In genomic region chr10:26697922-26698608, GRCh38 we compare ENCODE assay signal across 8 cellular contexts. TPM values are rescaled to one million over a fixed set of nuclear protein-coding genes. Genes with fewer than 3 reads are reported as not detected.
DNase-seq lines count a peak whose midpoint lies in the region; ATAC-seq and TF ChIP-seq lines count a peak whose summit lies in the region.

No MANE protein-coding gene starts in this region.

- in situ Hi-C loops in IMR-90 (cut with MboI; ENCODE audit: low sequenced_read_pairs) = no loop called here
- in situ Hi-C loops in T47D (cut with HindIII; ENCODE audit: low pct_unique_long_range_greater_than_20kb, low sequenced_read_pairs) = no loop called here

- peak overlapping the region; percentile 41; the same call in 1 of the 2 replicates for H3K4ac ChIP-seq in IMR-90 (ENCODE audit: low read depth, low read length)
- H3K4ac ChIP-seq in mesendoderm (ENCODE audit: low read depth, low read length) = no peak overlapping the region

- peaks cover 11% of the 10 kb centered on the region for H3K9me3 Mint-ChIP-seq in Caco-2 (ENCODE audit: unreplicated experiment)

- WGBS in IMR-90 (ENCODE audit: extremely low coverage in 2 of 2, insufficient read length in 1 of 2), 2 experiments = 2% methylated on average over 21 of the region's 42 CpGs; no CpG with 5 or more reads in 1 of the 2 experiments
- WGBS in mesendoderm (ENCODE audit: extremely low coverage, insufficient coverage, low lambda C conversion rate) = no CpG with 5 or more reads among the region's 42 CpGs
- 2 to 3% methylated on average over 40 to 42 of the region's 42 CpGs for WGBS in aorta, 2 donors

- no peaks in the 10 kb centered on the region for H3K27me3 Mint-ChIP-seq in Caco-2 (ENCODE audit: insufficient read depth, unreplicated experiment)

- TSS peak; percentile 35 for BruUV-seq in Caco-2 (replicated peaks; lab: Mats Ljungman, UMichigan)
- no TSS peak for BruUV-seq in IMR-90 (replicated peaks; lab: Mats Ljungman, UMichigan)

- H3K4me1 ChIP-seq in Caco-2 (peaks cover 17% of the 10 kb centered on the region), IMR-90 (ENCODE audit: control insufficient read depth, insufficient read depth, low read length) (0 out of 2 replicates have a peak, but pooled peaks cover 3% of the 10 kb centered on the region), mesendoderm (ENCODE audit: control insufficient read depth, low read depth, low read length) (no peaks in the 10 kb centered on the region), aorta (ENCODE audit: control insufficient read depth in 1 of 2, insufficient read depth in 2 of 2, low read length in 2 of 2) (peaks cover 0 to 2% of the 10 kb centered on the region in 2 donors)

- peak overlapping the region; percentile 27 for H3K14ac ChIP-seq in IMR-90 (replicated peaks; ENCODE audit: low read depth, low read length)

- H3K23ac ChIP-seq in IMR-90 (ENCODE audit: low read depth, low read length) = peak overlapping the region; percentile 67; the same call in 1 of the 2 replicates
- no peak overlapping the region for H3K23ac ChIP-seq in mesendoderm (ENCODE audit: low read length)

- peak overlapping the region; percentile 26 to 67; a peak in 2 of 4 replicates for H4K8ac ChIP-seq in IMR-90 (ENCODE audit: low read depth in 2 of 2, low read length in 2 of 2)
- no peak overlapping the region for H4K8ac ChIP-seq in mesendoderm (ENCODE audit: low read depth, low read length)

- no peak overlapping the region for H2BK15ac ChIP-seq in IMR-90 (ENCODE audit: low read depth, low read length)
- H2BK15ac ChIP-seq in mesendoderm (replicated peaks; ENCODE audit: low read depth) = no peak overlapping the region

- peak; percentile 9 for ATAC-seq in IMR-90 (ENCODE audit: low read depth)
- ATAC-seq in aorta (ENCODE audit: low FRiP score) = no peak
- ATAC-seq in GM18861 (IDR thresholded peaks at IDR 0.05; ENCODE audit: unreplicated experiment) = no peak

- no peak overlapping the region for H4K91ac ChIP-seq in IMR-90 (ENCODE audit: insufficient read depth, low read depth, low read length)

- intact Hi-C loops in Caco-2 (cut with micrococcal nuclease; ENCODE audit: unreplicated experiment) = loop anchor here (1.0 to 10.0 kb wide), 3 partner anchors 17 to 363 kb away; no protein-coding TSS in a partner anchor
- intact Hi-C loops in IMR-90 (cut with micrococcal nuclease) = no loop called here
- intact Hi-C loops in aorta (cut with DNase I) = no loop called here

- H3K79me1 ChIP-seq in IMR-90 (ENCODE audit: low read depth in 1 of 2, low read length in 2 of 2) (peaks cover 14 to 29% of the 10 kb centered on the region in 2 experiments), mesendoderm (ENCODE audit: low read length) (peaks cover 8% of the 10 kb centered on the region)

- dilution Hi-C loops in IMR-90 (cut with HindIII; ENCODE audit: low sequenced_read_pairs, unreplicated experiment) = no loop called here

- H3K27me3 ChIP-seq in Caco-2 (replicated peaks; ENCODE audit: control insufficient read depth, insufficient read depth, low read length) (no peaks in the 10 kb centered on the region), IMR-90 (ENCODE audit: control insufficient read depth, insufficient read depth, low read length) (no peaks in the 10 kb centered on the region), mesendoderm (ENCODE audit: insufficient read depth, low read length, poor library complexity) (no peaks in the 10 kb centered on the region), aorta (ENCODE audit: control insufficient read depth in 1 of 2, insufficient read depth in 2 of 2, low read length in 1 of 2) (no peaks in the 10 kb centered on the region)

- CTCF ChIA-PET in Caco-2 (lab: Charles Lee) = no interaction called here
- CTCF ChIA-PET in IMR-90 (lab: Yijun Ruan, JAX) = interaction anchor here (0.7 kb wide), 1 partner anchor 29 kb away, joined by 7 read pairs; no protein-coding TSS in a partner anchor

- no peak for TF ChIP-seq RAD21 in IMR-90 (IDR thresholded peaks at IDR 0.05; ENCODE audit: low read length)

- H3K36me3 ChIP-seq in Caco-2 (ENCODE audit: control insufficient read depth, insufficient read depth, low read length) (peaks cover 3% of the 10 kb centered on the region; the same call in 1 of the 2 replicates), IMR-90 (ENCODE audit: control insufficient read depth, insufficient read depth, low read length) (no peaks in the 10 kb centered on the region), mesendoderm (ENCODE audit: control insufficient read depth, insufficient read depth, low read length) (no peaks in the 10 kb centered on the region), aorta (ENCODE audit: control insufficient read depth in 1 of 2, insufficient read depth in 2 of 2, low read length in 1 of 2) (no peaks in the 10 kb centered on the region)

- H3K4me3 ChIP-seq in Caco-2 (ENCODE audit: low read depth, low read length) (peak overlapping the region; percentile 94), IMR-90 (ENCODE audit: insufficient read depth, low read depth, low read length) (peak overlapping the region; percentile 67), mesendoderm (ENCODE audit: low read length) (peak overlapping the region; percentile 79), aorta (ENCODE audit: low read length in 2 of 2) (peak overlapping the region; percentile 82 to 99)

- no peak overlapping the region for H3K18ac ChIP-seq in IMR-90 (ENCODE audit: low read depth, low read length)
- no peak overlapping the region for H3K18ac ChIP-seq in mesendoderm (ENCODE audit: low read length)

- no peak overlapping the region for H2AK5ac ChIP-seq in IMR-90 (ENCODE audit: low read depth, low read length)
- H2AK5ac ChIP-seq in mesendoderm (ENCODE audit: low read length) = no peak overlapping the region

- H2BK20ac ChIP-seq in IMR-90 (ENCODE audit: low read depth, low read length) = no peak overlapping the region

- H3K9ac ChIP-seq in IMR-90 (ENCODE audit: low read depth, low read length) = peak overlapping the region; percentile 88
- H3K9ac ChIP-seq in mesendoderm (ENCODE audit: low read length) = peak overlapping the region; percentile 82

- peak in 1 of 2 experiments; percentile 36 for DNase-seq in Caco-2
- DNase-seq in IMR-90 = no peak
- DNase-seq in T47D (ENCODE audit: low read depth in 1 of 2, low spot score in 1 of 2) = peak; percentile 5 to 6
- peak; percentile 17 for DNase-seq in mesendoderm
- no peak for DNase-seq in aorta
- no peak for DNase-seq in central memory CD4-positive, alpha-beta T cell
- no peak for DNase-seq in occipital lobe (lab: John Stamatoyannopoulos, UW)

- peaks cover 42% of the 10 kb centered on the region for H3K79me2 ChIP-seq in mesendoderm (ENCODE audit: control insufficient read depth, insufficient read depth, low read length)

- TF ChIP-seq POLR2A in IMR-90 (IDR thresholded peaks at IDR 0.05; ENCODE audit: low read depth, low read length) = no peak

- H3K4me2 ChIP-seq in IMR-90 (ENCODE audit: low read depth, low read length) (peak overlapping the region; percentile 100), mesendoderm (ENCODE audit: low read length) (peak overlapping the region; percentile 72)

- peak overlapping the region; percentile 94 for H2AK9ac ChIP-seq in IMR-90 (replicated peaks; ENCODE audit: low read depth, low read length, poor library complexity)

- H3K27ac ChIP-seq in IMR-90 (ENCODE audit: insufficient read depth, low read length) = peak overlapping the region; percentile 15; the same call in 1 of the 2 replicates
- no peak overlapping the region for H3K27ac ChIP-seq in mesendoderm (ENCODE audit: low read depth, low read length)
- no peak overlapping the region for H3K27ac ChIP-seq in aorta (ENCODE audit: low read depth in 1 of 2, low read length in 2 of 2)

- peaks cover 3% of the 10 kb centered on the region; the same call in 1 of the 2 replicates for H3K9me1 ChIP-seq in IMR-90 (ENCODE audit: insufficient read depth, low read length)

- peak overlapping the region; percentile 47 for H3K56ac ChIP-seq in IMR-90 (ENCODE audit: extremely low read depth, insufficient read depth, low read length)
- peak overlapping the region; percentile 87 for H3K56ac ChIP-seq in mesendoderm (ENCODE audit: low read length)

- no peaks in the 10 kb centered on the region for H3K9me3 ChIP-seq in Caco-2
- no peaks in the 10 kb centered on the region for H3K9me3 ChIP-seq in IMR-90 (ENCODE audit: control insufficient read depth, insufficient read depth, low read length)
- no peaks in the 10 kb centered on the region for H3K9me3 ChIP-seq in aorta (ENCODE audit: control insufficient read depth, low read length)

- H2BK5ac ChIP-seq in IMR-90 (ENCODE audit: low read depth, low read length, poor library complexity, severe bottlenecking) = no peak overlapping the region
- H2BK5ac ChIP-seq in mesendoderm (ENCODE audit: low read length) = no peak overlapping the region

- no peak for TF ChIP-seq CTCF in Caco-2 (IDR thresholded peaks at IDR 0.05; ENCODE audit: insufficient read depth in 1 of 2, low read depth in 1 of 2, low read length in 1 of 2, severe bottlenecking in 1 of 2, unreplicated experiment in 1 of 2)
- TF ChIP-seq CTCF in IMR-90 (conservative IDR thresholded peaks at IDR 0.05; ENCODE audit: low read depth, low read length) = no peak

- POLR2A ChIA-PET in Caco-2 (lab: Charles Lee) = interaction anchor here (0.5 to 0.6 kb wide), 2 partner anchors 381 to 544 kb away, joined by 3 read pairs; no protein-coding TSS in a partner anchor
- POLR2A ChIA-PET in IMR-90 (lab: Charles Lee; ENCODE audit: unreplicated experiment) = no interaction called here

- H4K5ac ChIP-seq in IMR-90 (ENCODE audit: low read depth, low read length) (no peak overlapping the region), mesendoderm (ENCODE audit: low read length) (no peak overlapping the region)

- H4K20me1 ChIP-seq in IMR-90 (ENCODE audit: insufficient read depth, low read length) = no peaks in the 10 kb centered on the region

- H3K27ac Mint-ChIP-seq in Caco-2 (ENCODE audit: unreplicated experiment) = peak overlapping the region; percentile 94

- H2BK120ac ChIP-seq in IMR-90 (ENCODE audit: low read depth, low read length) (no peak overlapping the region), mesendoderm (ENCODE audit: low read depth, low read length) (no peak overlapping the region)

- H2AFZ ChIP-seq in IMR-90 (replicated peaks; ENCODE audit: low read length, poor library complexity) = peak overlapping the region; percentile 98

- H3K4me1 Mint-ChIP-seq in Caco-2 (ENCODE audit: low read depth, unreplicated experiment) = peaks cover 25% of the 10 kb centered on the region

- peak overlapping the region; percentile 99 for H3K4me3 Mint-ChIP-seq in Caco-2 (ENCODE audit: unreplicated experiment)

- peaks cover 28% of the 10 kb centered on the region for H3K36me3 Mint-ChIP-seq in Caco-2 (ENCODE audit: insufficient read depth, unreplicated experiment)

TF ChIP-seq in IMR-90, 13 proteins besides CTCF, POLR2A, EP300 and RAD21 (continues in another document):
- 0 out of 2 replicates have a peak, but pooled peaks have one; percentile 28 for TF ChIP-seq BHLHE40 (IDR thresholded peaks at IDR 0.05; ENCODE audit: low read depth, low read length)
- no peak for TF ChIP-seq FOS (IDR thresholded peaks at IDR 0.05; ENCODE audit: low read depth, low read length)

RNA-seq across cellular contexts. Expression of gene PDSS1, which starts 0.6 kb away (rescaled TPM):
- 22.4 and 24.9 TPM in 2 replicates for total RNA-seq in Caco-2 (2022)
- 9.7 and 11.1 TPM in 2 replicates for total RNA-seq in IMR-90 (2012; rRNA removed)
- polyA plus RNA-seq in IMR-90 (2012; rRNA removed) = 10.3 and 13.2 TPM in 2 replicates
- polyA plus RNA-seq in IMR-90 (2012; cell fraction: cytosol; rRNA removed) = 2.6 and 7.7 TPM in 2 replicates
- polyA plus RNA-seq in IMR-90 (2012; cell fraction: nucleus; rRNA removed; ENCODE audit: low replicate concordance) = 2.8 and 10.5 TPM in 2 replicates
- 19.6 TPM for polyA plus RNA-seq in mesendoderm (2013, experiment 1 of 2)
- polyA plus RNA-seq in mesendoderm (2013, experiment 2 of 2) = 19.0 TPM
- 1 to 10 TPM; 2.5 to 4.2 TPM for total RNA-seq in aorta
- polyA plus RNA-seq in aorta = 1 to 10 TPM; 1.8 to 6.6 TPM
- total RNA-seq in occipital lobe = 22.3 TPM

Comparison
In these comparisons a context has a peak if more than half of its experiments do, and no peak if none do; other contexts are left out.
1. DNase-seq: peak in T47D (2 of 2) and mesendoderm (single experiment); none in IMR-90 (single experiment), aorta (0 of 2), central memory CD4-positive, alpha-beta T cell (single experiment) and occipital lobe (single experiment).
2. Peak in every context shown above with its lines, with median percentiles within 50 percentile points of each other: H3K4me3 ChIP-seq.